15 cellular contexts compared by ENCODE assay signal in the genomic region with DNA sequence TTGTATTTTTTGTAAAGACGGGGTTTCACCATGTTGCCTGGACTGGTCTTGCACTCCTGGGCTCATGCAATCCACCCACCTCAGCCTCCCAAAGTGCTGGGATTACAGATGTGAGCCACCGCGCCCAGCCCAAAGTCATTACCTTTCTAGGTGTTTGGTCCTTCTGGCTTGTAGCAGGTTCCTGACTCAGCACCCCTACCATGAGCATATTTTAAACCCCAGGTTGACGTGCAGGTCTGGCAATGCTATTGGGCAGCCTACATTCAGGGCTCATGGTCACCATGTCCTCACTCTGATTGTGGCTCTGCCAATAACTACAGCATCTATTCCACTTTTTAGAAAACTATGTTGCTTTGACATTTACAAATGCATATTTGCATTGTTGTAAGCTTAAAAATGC. TPM values are rescaled to one million over a fixed set of nuclear protein-coding genes. Genes with fewer than 3 reads are reported as not detected.
A peak's percentile ranks its signal among the peaks of the same experiment; 100 is the strongest.
DNase-seq lines count a peak whose midpoint lies in the region; ATAC-seq and TF ChIP-seq lines count a peak whose summit lies in the region.
"Had no signal": no experiment of that assay in that cellular context is flagged by ENCODE, and none has a peak within 500 bp of the region (broad histone marks: within the 10 kb centered on the region; RNA-seq: fewer than 3 reads in every experiment).

No MANE protein-coding gene starts in this region.

- CTCF ChIA-PET in Caco-2 (lab: Charles Lee), result interaction anchor here (1.3 kb wide), 1 partner anchor 20 kb away, joined by 5 read pairs; no protein-coding TSS in a partner anchor

- H3K9me3 Mint-ChIP-seq in Caco-2 (ENCODE audit: unreplicated experiment), result no peaks in the 10 kb centered on the region
- no peaks in the 10 kb centered on the region for H3K9me3 Mint-ChIP-seq in stimulated activated naive B cell treated with anti-CD40 and anti-IgM and Interleukin-4, amounts not matched to agents 10 μg/mL and 1 μg/mL and 100 μg/mL, for 72 hours
- H3K9me3 Mint-ChIP-seq: CD8-positive, alpha-beta T cell had no signal

- H3K4me3 Mint-ChIP-seq in Caco-2 (ENCODE audit: unreplicated experiment), result no peak overlapping the region
- H3K4me3 Mint-ChIP-seq in stimulated activated naive B cell treated with anti-CD40 and anti-IgM and Interleukin-4, amounts not matched to agents 10 μg/mL and 1 μg/mL and 100 μg/mL, for 72 hours, result no peak overlapping the region
- H3K4me3 Mint-ChIP-seq: CD14-positive monocyte; CD8-positive, alpha-beta T cell had no signal

- WGBS in smooth muscle cell (ENCODE audit: low lambda C conversion rate), result 90% methylated on average over 4 of the region's 4 CpGs

- H3K4me1 ChIP-seq in cardiac muscle cell (ENCODE audit: low read depth) (peaks cover 13% of the 10 kb centered on the region), Caco-2 (peaks cover 25% of the 10 kb centered on the region), smooth muscle cell (ENCODE audit: low read depth) (peaks cover 12% of the 10 kb centered on the region)

- H3K9ac ChIP-seq in smooth muscle cell (ENCODE audit: low read depth), result no peak overlapping the region

- TF ChIP-seq CTCF in cardiac muscle cell (IDR thresholded peaks at IDR 0.05; ENCODE audit: low read depth, low read length) (no peak), Caco-2 (IDR thresholded peaks at IDR 0.05; ENCODE audit: insufficient read depth in 1 of 2, low read depth in 1 of 2, low read length in 1 of 2, severe bottlenecking in 1 of 2, unreplicated experiment in 1 of 2) (no peak), smooth muscle cell (IDR thresholded peaks at IDR 0.05; ENCODE audit: borderline replicate concordance, insufficient read depth, poor library complexity, severe bottlenecking) (no peak)

- H3F3A ChIP-seq in smooth muscle cell (ENCODE audit: low read depth), result peaks cover 7% of the 10 kb centered on the region

- H3K27me3 ChIP-seq in cardiac muscle cell (no peaks in the 10 kb centered on the region), Caco-2 (replicated peaks; ENCODE audit: control insufficient read depth, insufficient read depth, low read length) (no peaks in the 10 kb centered on the region), smooth muscle cell (ENCODE audit: low read depth) (no peaks in the 10 kb centered on the region)

- H3K79me2 ChIP-seq in smooth muscle cell (ENCODE audit: low read depth), result no peaks in the 10 kb centered on the region

- BruUV-seq in Caco-2 (replicated peaks; lab: Mats Ljungman, UMichigan), result no TSS peak

- H2AFZ ChIP-seq in smooth muscle cell (ENCODE audit: low read depth), result no peak overlapping the region

- no peaks in the 10 kb centered on the region for H3K36me3 Mint-ChIP-seq in Caco-2 (ENCODE audit: insufficient read depth, unreplicated experiment)
- no peaks in the 10 kb centered on the region for H3K36me3 Mint-ChIP-seq in stimulated activated naive B cell treated with anti-CD40 and anti-IgM and Interleukin-4, amounts not matched to agents 10 μg/mL and 1 μg/mL and 100 μg/mL, for 72 hours
- H3K36me3 Mint-ChIP-seq: CD8-positive, alpha-beta T cell had no signal

- intact Hi-C loops in left ventricle myocardium superior (cut with micrococcal nuclease) (no loop called here), Caco-2 (cut with micrococcal nuclease; ENCODE audit: unreplicated experiment) (loop anchor here (5.0 kb wide), 1 partner anchor 75 kb away; no protein-coding TSS in a partner anchor)

- H3K4me3 ChIP-seq in cardiac muscle cell (no peak overlapping the region), Caco-2 (ENCODE audit: low read depth, low read length) (no peak overlapping the region), smooth muscle cell (no peak overlapping the region)

- POLR2A ChIA-PET in Caco-2 (lab: Charles Lee), result no interaction called here

- ATAC-seq in left ventricle myocardium superior (no peak), esophagus mucosa (peak; percentile 69)
- ATAC-seq in stimulated activated naive B cell treated with anti-CD40 and anti-IgM and Interleukin-4, amounts not matched to agents 10 μg/mL and 1 μg/mL and 100 μg/mL, for 72 hours (replicated peaks), result no peak
- ATAC-seq: CD8-positive, alpha-beta T cell; HCT116; HepG2 had no signal

- no peaks in the 10 kb centered on the region for H4K20me1 ChIP-seq in smooth muscle cell (ENCODE audit: low read depth)

- H3K27ac Mint-ChIP-seq in Caco-2 (ENCODE audit: unreplicated experiment), result peak overlapping the region; percentile 11
- H3K27ac Mint-ChIP-seq in stimulated activated naive B cell treated with anti-CD40 and anti-IgM and Interleukin-4, amounts not matched to agents 10 μg/mL and 1 μg/mL and 100 μg/mL, for 72 hours, result no peak overlapping the region
- H3K27ac Mint-ChIP-seq: CD8-positive, alpha-beta T cell had no signal

- peak overlapping the region; percentile 35 for H3K4me2 ChIP-seq in smooth muscle cell

- no peaks in the 10 kb centered on the region for H3K27me3 Mint-ChIP-seq in Caco-2 (ENCODE audit: insufficient read depth, unreplicated experiment)
- peaks cover 12 to 16% of the 10 kb centered on the region in 2 donors for H3K27me3 Mint-ChIP-seq in stimulated activated naive B cell treated with anti-CD40 and anti-IgM and Interleukin-4, amounts not matched to agents 10 μg/mL and 1 μg/mL and 100 μg/mL, for 72 hours

- H3K36me3 ChIP-seq in cardiac muscle cell (no peaks in the 10 kb centered on the region), Caco-2 (ENCODE audit: control insufficient read depth, insufficient read depth, low read length) (no peaks in the 10 kb centered on the region), smooth muscle cell (ENCODE audit: low read depth) (no peaks in the 10 kb centered on the region)

- H3K4me1 Mint-ChIP-seq in Caco-2 (ENCODE audit: low read depth, unreplicated experiment), result peaks cover 21% of the 10 kb centered on the region
- H3K4me1 Mint-ChIP-seq in stimulated activated naive B cell treated with anti-CD40 and anti-IgM and Interleukin-4, amounts not matched to agents 10 μg/mL and 1 μg/mL and 100 μg/mL, for 72 hours, result peaks cover 5% of the 10 kb centered on the region in 2 donors

- H3K27ac ChIP-seq in cardiac muscle cell (peak overlapping the region; percentile 89), smooth muscle cell (ENCODE audit: low read depth) (no peak overlapping the region)
- H3K27ac ChIP-seq: 22Rv1 had no signal

- DNase-seq in cardiac muscle cell (ENCODE audit: low read depth in 1 of 2, low spot score in 1 of 2) (no peak), left ventricle myocardium superior (no peak), Caco-2 (no peak), smooth muscle cell (lab: John Stamatoyannopoulos, UW; ENCODE audit: unreplicated experiment) (no peak), iPS-NIHi11 (ENCODE audit: low spot score) (no peak)
- no peak for DNase-seq in stimulated activated naive B cell treated with anti-CD40 and anti-IgM and Interleukin-4, amounts not matched to agents 10 μg/mL and 1 μg/mL and 100 μg/mL, for 72 hours
- DNase-seq: CD8-positive, alpha-beta T cell; COR-L47; DND-41; GDM1 had no signal

- no peaks in the 10 kb centered on the region for H3K9me3 ChIP-seq in cardiac muscle cell (ENCODE audit: low read depth)
- H3K9me3 ChIP-seq in Caco-2, result no peaks in the 10 kb centered on the region
- no peaks in the 10 kb centered on the region for H3K9me3 ChIP-seq in smooth muscle cell (replicated peaks; ENCODE audit: low read depth)

RNA-seq across cellular contexts. Expression of gene IPCEF1, which starts 59.4 kb away (rescaled TPM):
- total RNA-seq in cardiac muscle cell (0.15 and 0.46 TPM in 2 replicates), left ventricle myocardium superior (1.7 TPM), Caco-2 (2022) (1.4 and 1.9 TPM in 2 replicates), esophagus mucosa (1.8 TPM), smooth muscle cell (0.04 TPM in 1 of 2 replicates, not detected in the other)
- polyA plus RNA-seq in cardiac muscle cell (not detected in 2 replicates), smooth muscle cell (not detected in 2 replicates)
- total RNA-seq: HepG2 had no signal
